ENCODE assay signal across 1 cellular context in genomic region chr4:86582453-86582852, GRCh38.
TF ChIP-seq lines count a peak whose summit lies in the region.

No MANE protein-coding gene starts in this region.

TF ChIP-seq in IMR-90, 13 proteins besides CTCF, POLR2A, EP300 and RAD21 (continued from another document):
- TF ChIP-seq ELK1 (IDR thresholded peaks at IDR 0.05; ENCODE audit: borderline replicate concordance, low read depth, low read length) = no peak
